1 cellular context compared by ENCODE assay signal in the genomic region with DNA sequence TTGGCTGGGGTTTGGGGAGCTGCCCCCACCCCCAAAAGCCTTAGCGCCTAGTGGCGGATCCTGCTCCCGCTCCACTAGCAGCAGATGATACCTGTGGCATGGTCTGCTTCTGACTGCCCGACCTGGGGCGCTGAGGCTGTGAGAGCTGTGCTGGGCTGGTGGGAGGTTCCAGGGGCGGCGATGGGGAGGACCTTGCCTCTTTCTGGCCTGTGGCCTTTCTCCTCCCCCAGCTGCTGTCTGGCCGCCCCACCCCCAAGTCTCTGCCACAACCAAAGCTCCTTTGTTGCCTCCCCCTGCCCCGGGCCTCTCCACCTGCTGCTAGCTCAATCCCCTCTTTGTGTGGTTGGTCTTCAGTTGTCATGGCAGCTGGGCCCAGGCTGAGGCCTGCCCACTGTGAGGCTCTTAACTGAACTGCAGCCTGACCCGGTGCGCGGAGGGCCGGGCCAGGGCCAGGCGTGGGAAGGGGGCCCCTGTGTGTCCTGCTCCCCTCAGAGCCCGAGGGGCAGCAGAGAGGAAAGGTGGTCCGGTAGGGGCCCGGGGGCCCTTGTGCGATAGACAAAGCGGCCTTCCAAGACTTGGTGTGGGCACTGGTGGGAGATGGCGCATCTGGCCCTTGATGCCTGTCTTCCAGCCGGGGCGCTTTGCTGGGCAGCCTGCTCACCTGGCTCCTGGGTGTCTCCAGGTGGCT.
TF ChIP-seq lines count a peak whose summit lies in the region.

No MANE protein-coding gene starts in this region.

TF ChIP-seq in H1, 55 proteins besides CTCF, POLR2A, EP300 and RAD21:
- TF ChIP-seq CBX8 (IDR thresholded peaks at IDR 0.05; ENCODE audit: borderline replicate concordance, low read depth, low read length) (no peak), SIX5 (IDR thresholded peaks at IDR 0.05; ENCODE audit: low read depth, low read length) (no peak), CHD2 (IDR thresholded peaks at IDR 0.05; ENCODE audit: low read length) (0 out of 2 replicates have a peak, but pooled peaks have one; percentile 14), TEAD4 (IDR thresholded peaks at IDR 0.05; ENCODE audit: low read depth, low read length) (no peak), RXRA (IDR thresholded peaks at IDR 0.05; ENCODE audit: insufficient read depth, low read depth, low read length) (no peak), NANOG (IDR thresholded peaks at IDR 0.05; ENCODE audit: insufficient read depth, low read depth, low read length, poor library complexity, severe bottlenecking) (peak; percentile 73), RNF2 (IDR thresholded peaks at IDR 0.05; ENCODE audit: borderline replicate concordance, low read depth, low read length, missing control alignments, poor library complexity, severe bottlenecking) (no peak), SIN3A (conservative IDR thresholded peaks at IDR 0.05 in 1 of 2, IDR thresholded peaks at IDR 0.05 in 1 of 2; ENCODE audit: low read depth in 1 of 2, low read length in 2 of 2) (peak; percentile 26 to 78; a peak in 2 of 4 replicates), SIRT6 (IDR thresholded peaks at IDR 0.05; ENCODE audit: low read length) (no peak), JUND (IDR thresholded peaks at IDR 0.05; ENCODE audit: low read length) (no peak), EZH2 (IDR thresholded peaks at IDR 0.05; ENCODE audit: low read depth, low read length, severe bottlenecking) (no peak), KDM5A (IDR thresholded peaks at IDR 0.05; ENCODE audit: low read length) (no peak), SUZ12 (IDR thresholded peaks at IDR 0.05; ENCODE audit: low read length) (no peak), BCL11A (IDR thresholded peaks at IDR 0.05; ENCODE audit: low read depth in 2 of 2, low read length in 2 of 2) (no peak), POU5F1 (IDR thresholded peaks at IDR 0.05; ENCODE audit: low read depth, low read length) (no peak), HDAC6 (IDR thresholded peaks at IDR 0.05; ENCODE audit: low read depth, low read length) (no peak), POLR2AphosphoS5 (IDR thresholded peaks at IDR 0.05; ENCODE audit: low read depth, low read length) (peak; percentile 82), CEBPB (IDR thresholded peaks at IDR 0.05; ENCODE audit: low read depth, low read length) (0 out of 2 replicates have a peak, but pooled peaks have one; percentile 1), CBX5 (IDR thresholded peaks at IDR 0.05; ENCODE audit: low read depth, low read length) (no peak), SP1 (IDR thresholded peaks at IDR 0.05; ENCODE audit: low read depth, low read length) (peak; percentile 91), KDM4A (IDR thresholded peaks at IDR 0.05; ENCODE audit: low read depth, low read length, severe bottlenecking) (peak; percentile 12), FOSL1 (IDR thresholded peaks at IDR 0.05; ENCODE audit: insufficient read depth, low read depth, low read length) (no peak), YY1 (IDR thresholded peaks at IDR 0.05; ENCODE audit: low read depth, low read length) (peak; percentile 65; the same call in 1 of the 2 replicates), JUN (IDR thresholded peaks at IDR 0.05; ENCODE audit: low read depth, low read length) (no peak), PHF8 (conservative IDR thresholded peaks at IDR 0.05; ENCODE audit: low read depth, low read length) (0 out of 2 replicates have a peak, but pooled peaks have one; percentile 14), RFX5 (IDR thresholded peaks at IDR 0.05; ENCODE audit: borderline replicate concordance, low read depth, low read length) (no peak), SAP30 (IDR thresholded peaks at IDR 0.05; ENCODE audit: insufficient read depth, insufficient replicate concordance, low read length) (no peak), TAF7 (optimal IDR thresholded peaks at IDR 0.05; ENCODE audit: borderline replicate concordance, low read depth, low read length) (peak; percentile 87), NRF1 (IDR thresholded peaks at IDR 0.05; ENCODE audit: low read depth, low read length) (no peak), KDM1A (IDR thresholded peaks at IDR 0.05; ENCODE audit: borderline replicate concordance, low read length) (peak; percentile 93), BACH1 (IDR thresholded peaks at IDR 0.05; ENCODE audit: low read length) (no peak), GTF2F1 (IDR thresholded peaks at IDR 0.05; ENCODE audit: borderline replicate concordance, low read depth, low read length) (no peak), TCF12 (IDR thresholded peaks at IDR 0.05; ENCODE audit: low read depth, low read length) (peak; percentile 92), SRF (IDR thresholded peaks at IDR 0.05; ENCODE audit: low read depth, low read length) (no peak), MAFK (IDR thresholded peaks at IDR 0.05; ENCODE audit: low read depth, low read length) (no peak), ZNF274 (IDR thresholded peaks at IDR 0.05; ENCODE audit: borderline replicate concordance, extremely low read depth, low read length) (no peak), ASH2L (IDR thresholded peaks at IDR 0.05; ENCODE audit: low read length) (peak; percentile 12), SP4 (IDR thresholded peaks at IDR 0.05; ENCODE audit: low read length) (no peak), CHD1 (IDR thresholded peaks at IDR 0.05; ENCODE audit: low read depth, low read length) (no peak), RBBP5 (IDR thresholded peaks at IDR 0.05; ENCODE audit: borderline replicate concordance, low read depth, low read length) (0 out of 2 replicates have a peak, but pooled peaks have one; percentile 33), TBP (IDR thresholded peaks at IDR 0.05; ENCODE audit: low read depth, low read length) (peak; percentile 93), GABPA (IDR thresholded peaks at IDR 0.05; ENCODE audit: borderline replicate concordance, insufficient read depth, low read length) (no peak), CREB1 (IDR thresholded peaks at IDR 0.05) (no peak), EGR1 (IDR thresholded peaks at IDR 0.05; ENCODE audit: borderline replicate concordance, low read depth, low read length) (no peak; the same call in 1 of the 2 replicates), CTBP2 (IDR thresholded peaks at IDR 0.05; ENCODE audit: borderline replicate concordance, insufficient read depth, insufficient read length, low read length) (peak; percentile 35), TAF1 (IDR thresholded peaks at IDR 0.05; ENCODE audit: low read depth, low read length) (peak; percentile 98), BRCA1 (IDR thresholded peaks at IDR 0.05; ENCODE audit: low read depth, low read length) (no peak), HDAC2 (IDR thresholded peaks at IDR 0.05; ENCODE audit: borderline replicate concordance in 1 of 2, low read depth in 2 of 2, low read length in 2 of 2) (peak in 1 of 2 experiments; percentile 84; a peak in 2 of 4 replicates), SP2 (IDR thresholded peaks at IDR 0.05; ENCODE audit: low read length) (no peak)
- TF ChIP-seq, protein P1, sequence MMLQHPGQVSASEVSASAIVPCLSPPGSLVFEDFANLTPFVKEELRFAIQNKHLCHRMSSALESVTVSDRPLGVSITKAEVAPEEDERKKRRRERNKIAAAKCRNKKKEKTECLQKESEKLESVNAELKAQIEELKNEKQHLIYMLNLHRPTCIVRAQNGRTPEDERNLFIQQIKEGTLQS (IDR thresholded peaks at IDR 0.05; ENCODE audit: insufficient read depth, low read depth, low read length): no peak
- TF ChIP-seq, protein P2, sequence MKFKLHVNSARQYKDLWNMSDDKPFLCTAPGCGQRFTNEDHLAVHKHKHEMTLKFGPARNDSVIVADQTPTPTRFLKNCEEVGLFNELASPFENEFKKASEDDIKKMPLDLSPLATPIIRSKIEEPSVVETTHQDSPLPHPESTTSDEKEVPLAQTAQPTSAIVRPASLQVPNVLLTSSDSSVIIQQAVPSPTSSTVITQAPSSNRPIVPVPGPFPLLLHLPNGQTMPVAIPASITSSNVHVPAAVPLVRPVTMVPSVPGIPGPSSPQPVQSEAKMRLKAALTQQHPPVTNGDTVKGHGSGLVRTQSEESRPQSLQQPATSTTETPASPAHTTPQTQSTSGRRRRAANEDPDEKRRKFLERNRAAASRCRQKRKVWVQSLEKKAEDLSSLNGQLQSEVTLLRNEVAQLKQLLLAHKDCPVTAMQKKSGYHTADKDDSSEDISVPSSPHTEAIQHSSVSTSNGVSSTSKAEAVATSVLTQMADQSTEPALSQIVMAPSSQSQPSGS (IDR thresholded peaks at IDR 0.05; ENCODE audit: low read length): no peak
- TF ChIP-seq, protein P3, sequence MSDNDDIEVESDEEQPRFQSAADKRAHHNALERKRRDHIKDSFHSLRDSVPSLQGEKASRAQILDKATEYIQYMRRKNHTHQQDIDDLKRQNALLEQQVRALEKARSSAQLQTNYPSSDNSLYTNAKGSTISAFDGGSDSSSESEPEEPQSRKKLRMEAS (IDR thresholded peaks at IDR 0.05): peak; percentile 60; the same call in 1 of the 2 replicates
- TF ChIP-seq, protein P4, sequence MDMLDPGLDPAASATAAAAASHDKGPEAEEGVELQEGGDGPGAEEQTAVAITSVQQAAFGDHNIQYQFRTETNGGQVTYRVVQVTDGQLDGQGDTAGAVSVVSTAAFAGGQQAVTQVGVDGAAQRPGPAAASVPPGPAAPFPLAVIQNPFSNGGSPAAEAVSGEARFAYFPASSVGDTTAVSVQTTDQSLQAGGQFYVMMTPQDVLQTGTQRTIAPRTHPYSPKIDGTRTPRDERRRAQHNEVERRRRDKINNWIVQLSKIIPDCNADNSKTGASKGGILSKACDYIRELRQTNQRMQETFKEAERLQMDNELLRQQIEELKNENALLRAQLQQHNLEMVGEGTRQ (IDR thresholded peaks at IDR 0.05; ENCODE audit: low read length): no peak
- TF ChIP-seq, protein P5, sequence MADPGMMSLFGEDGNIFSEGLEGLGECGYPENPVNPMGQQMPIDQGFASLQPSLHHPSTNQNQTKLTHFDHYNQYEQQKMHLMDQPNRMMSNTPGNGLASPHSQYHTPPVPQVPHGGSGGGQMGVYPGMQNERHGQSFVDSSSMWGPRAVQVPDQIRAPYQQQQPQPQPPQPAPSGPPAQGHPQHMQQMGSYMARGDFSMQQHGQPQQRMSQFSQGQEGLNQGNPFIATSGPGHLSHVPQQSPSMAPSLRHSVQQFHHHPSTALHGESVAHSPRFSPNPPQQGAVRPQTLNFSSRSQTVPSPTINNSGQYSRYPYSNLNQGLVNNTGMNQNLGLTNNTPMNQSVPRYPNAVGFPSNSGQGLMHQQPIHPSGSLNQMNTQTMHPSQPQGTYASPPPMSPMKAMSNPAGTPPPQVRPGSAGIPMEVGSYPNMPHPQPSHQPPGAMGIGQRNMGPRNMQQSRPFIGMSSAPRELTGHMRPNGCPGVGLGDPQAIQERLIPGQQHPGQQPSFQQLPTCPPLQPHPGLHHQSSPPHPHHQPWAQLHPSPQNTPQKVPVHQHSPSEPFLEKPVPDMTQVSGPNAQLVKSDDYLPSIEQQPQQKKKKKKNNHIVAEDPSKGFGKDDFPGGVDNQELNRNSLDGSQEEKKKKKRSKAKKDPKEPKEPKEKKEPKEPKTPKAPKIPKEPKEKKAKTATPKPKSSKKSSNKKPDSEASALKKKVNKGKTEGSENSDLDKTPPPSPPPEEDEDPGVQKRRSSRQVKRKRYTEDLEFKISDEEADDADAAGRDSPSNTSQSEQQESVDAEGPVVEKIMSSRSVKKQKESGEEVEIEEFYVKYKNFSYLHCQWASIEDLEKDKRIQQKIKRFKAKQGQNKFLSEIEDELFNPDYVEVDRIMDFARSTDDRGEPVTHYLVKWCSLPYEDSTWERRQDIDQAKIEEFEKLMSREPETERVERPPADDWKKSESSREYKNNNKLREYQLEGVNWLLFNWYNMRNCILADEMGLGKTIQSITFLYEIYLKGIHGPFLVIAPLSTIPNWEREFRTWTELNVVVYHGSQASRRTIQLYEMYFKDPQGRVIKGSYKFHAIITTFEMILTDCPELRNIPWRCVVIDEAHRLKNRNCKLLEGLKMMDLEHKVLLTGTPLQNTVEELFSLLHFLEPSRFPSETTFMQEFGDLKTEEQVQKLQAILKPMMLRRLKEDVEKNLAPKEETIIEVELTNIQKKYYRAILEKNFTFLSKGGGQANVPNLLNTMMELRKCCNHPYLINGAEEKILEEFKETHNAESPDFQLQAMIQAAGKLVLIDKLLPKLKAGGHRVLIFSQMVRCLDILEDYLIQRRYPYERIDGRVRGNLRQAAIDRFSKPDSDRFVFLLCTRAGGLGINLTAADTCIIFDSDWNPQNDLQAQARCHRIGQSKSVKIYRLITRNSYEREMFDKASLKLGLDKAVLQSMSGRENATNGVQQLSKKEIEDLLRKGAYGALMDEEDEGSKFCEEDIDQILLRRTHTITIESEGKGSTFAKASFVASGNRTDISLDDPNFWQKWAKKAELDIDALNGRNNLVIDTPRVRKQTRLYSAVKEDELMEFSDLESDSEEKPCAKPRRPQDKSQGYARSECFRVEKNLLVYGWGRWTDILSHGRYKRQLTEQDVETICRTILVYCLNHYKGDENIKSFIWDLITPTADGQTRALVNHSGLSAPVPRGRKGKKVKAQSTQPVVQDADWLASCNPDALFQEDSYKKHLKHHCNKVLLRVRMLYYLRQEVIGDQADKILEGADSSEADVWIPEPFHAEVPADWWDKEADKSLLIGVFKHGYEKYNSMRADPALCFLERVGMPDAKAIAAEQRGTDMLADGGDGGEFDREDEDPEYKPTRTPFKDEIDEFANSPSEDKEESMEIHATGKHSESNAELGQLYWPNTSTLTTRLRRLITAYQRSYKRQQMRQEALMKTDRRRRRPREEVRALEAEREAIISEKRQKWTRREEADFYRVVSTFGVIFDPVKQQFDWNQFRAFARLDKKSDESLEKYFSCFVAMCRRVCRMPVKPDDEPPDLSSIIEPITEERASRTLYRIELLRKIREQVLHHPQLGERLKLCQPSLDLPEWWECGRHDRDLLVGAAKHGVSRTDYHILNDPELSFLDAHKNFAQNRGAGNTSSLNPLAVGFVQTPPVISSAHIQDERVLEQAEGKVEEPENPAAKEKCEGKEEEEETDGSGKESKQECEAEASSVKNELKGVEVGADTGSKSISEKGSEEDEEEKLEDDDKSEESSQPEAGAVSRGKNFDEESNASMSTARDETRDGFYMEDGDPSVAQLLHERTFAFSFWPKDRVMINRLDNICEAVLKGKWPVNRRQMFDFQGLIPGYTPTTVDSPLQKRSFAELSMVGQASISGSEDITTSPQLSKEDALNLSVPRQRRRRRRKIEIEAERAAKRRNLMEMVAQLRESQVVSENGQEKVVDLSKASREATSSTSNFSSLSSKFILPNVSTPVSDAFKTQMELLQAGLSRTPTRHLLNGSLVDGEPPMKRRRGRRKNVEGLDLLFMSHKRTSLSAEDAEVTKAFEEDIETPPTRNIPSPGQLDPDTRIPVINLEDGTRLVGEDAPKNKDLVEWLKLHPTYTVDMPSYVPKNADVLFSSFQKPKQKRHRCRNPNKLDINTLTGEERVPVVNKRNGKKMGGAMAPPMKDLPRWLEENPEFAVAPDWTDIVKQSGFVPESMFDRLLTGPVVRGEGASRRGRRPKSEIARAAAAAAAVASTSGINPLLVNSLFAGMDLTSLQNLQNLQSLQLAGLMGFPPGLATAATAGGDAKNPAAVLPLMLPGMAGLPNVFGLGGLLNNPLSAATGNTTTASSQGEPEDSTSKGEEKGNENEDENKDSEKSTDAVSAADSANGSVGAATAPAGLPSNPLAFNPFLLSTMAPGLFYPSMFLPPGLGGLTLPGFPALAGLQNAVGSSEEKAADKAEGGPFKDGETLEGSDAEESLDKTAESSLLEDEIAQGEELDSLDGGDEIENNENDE (IDR thresholded peaks at IDR 0.05; ENCODE audit: insufficient replicate concordance, low read length): peak; percentile 29
- TF ChIP-seq, protein P6, sequence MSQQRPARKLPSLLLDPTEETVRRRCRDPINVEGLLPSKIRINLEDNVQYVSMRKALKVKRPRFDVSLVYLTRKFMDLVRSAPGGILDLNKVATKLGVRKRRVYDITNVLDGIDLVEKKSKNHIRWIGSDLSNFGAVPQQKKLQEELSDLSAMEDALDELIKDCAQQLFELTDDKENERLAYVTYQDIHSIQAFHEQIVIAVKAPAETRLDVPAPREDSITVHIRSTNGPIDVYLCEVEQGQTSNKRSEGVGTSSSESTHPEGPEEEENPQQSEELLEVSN (IDR thresholded peaks at IDR 0.05): peak; percentile 17; the same call in 1 of the 2 replicates
